ENCODE assay signal across 1 cellular context in the genomic region with DNA sequence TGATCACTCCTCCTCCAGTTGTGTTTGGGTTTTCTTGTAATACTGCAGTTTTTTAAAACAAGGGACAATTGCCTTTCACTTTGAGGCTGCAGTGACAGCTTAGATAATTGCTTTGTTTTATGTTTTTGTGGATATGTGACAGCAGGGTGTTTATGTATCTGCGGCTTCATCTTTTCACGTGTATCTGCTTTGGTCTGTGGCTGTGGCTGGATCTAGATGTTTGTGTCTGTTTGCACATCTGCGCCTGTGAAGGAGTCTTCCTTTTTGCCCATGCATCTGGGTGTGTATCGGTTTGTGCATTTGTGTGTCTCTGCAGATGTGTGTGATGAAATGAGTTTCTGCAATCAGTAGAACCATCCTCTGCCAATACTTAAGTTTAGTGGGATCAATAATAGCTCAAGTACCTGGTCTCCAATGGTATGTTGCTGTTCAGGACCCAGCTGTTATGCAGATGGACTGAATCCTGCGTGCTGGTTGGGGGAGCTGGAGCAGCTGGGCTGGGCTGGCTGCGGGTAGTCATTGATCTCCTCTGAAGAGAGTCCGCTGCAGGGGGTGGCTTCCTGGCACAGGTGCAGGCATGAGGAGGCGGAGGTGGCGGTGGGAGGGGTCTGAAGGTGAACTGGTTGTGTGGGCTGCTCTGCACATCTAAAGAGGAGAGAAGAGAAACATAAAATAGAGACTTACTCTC.
TF ChIP-seq lines count a peak whose summit lies in the region.

No MANE protein-coding gene starts in this region.

TF ChIP-seq in SK-N-SH, 30 proteins besides CTCF, POLR2A, EP300 and RAD21 (continued from another document):
- TF ChIP-seq, protein P1, sequence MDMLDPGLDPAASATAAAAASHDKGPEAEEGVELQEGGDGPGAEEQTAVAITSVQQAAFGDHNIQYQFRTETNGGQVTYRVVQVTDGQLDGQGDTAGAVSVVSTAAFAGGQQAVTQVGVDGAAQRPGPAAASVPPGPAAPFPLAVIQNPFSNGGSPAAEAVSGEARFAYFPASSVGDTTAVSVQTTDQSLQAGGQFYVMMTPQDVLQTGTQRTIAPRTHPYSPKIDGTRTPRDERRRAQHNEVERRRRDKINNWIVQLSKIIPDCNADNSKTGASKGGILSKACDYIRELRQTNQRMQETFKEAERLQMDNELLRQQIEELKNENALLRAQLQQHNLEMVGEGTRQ (IDR thresholded peaks at IDR 0.05; ENCODE audit: borderline replicate concordance, low read depth, low read length) = no peak
- TF ChIP-seq MEF2A (IDR thresholded peaks at IDR 0.05; ENCODE audit: borderline replicate concordance, low read depth) (no peak), CHD2 (IDR thresholded peaks at IDR 0.05; ENCODE audit: low read length, partially characterized antibody) (no peak)
